ENCODE assay signal across 10 cellular contexts in the genomic region with DNA sequence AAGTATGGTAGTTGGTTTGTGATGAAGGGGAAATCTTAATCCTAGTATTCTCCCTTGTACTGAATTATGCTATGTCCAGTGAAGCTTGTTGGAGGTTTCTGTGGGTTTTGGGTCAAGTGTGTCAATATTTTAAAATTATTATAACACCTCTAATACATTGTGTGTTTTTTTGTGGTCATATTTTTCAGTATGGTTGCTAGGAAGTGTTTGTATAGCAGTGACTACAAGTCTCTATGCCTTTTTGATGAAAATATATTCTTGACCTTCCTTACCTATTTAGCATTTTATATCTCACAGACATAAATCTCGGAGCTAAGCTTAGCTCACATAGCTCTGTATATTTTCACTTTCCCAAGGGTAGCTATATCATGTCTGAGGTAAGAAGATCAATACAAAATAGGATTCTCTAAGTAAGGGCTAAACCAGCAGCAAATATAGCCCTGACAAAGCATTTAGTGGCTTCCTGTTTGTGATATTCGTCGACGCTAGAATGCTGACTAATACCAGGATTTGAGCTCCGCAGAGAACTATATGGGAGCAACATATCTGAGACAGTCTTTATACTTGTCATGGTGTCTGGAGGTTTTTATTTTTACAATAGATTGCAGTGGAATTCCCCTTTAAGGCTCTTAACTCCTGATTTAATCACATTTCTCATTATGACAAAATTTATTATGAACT.
DNase-seq lines count a peak whose midpoint lies in the region; ATAC-seq and TF ChIP-seq lines count a peak whose summit lies in the region.
"Had no signal": no experiment of that assay in that cellular context is flagged by ENCODE, and none has a peak within 500 bp of the region (broad histone marks: within the 10 kb centered on the region; RNA-seq: fewer than 3 reads in every experiment).

No MANE protein-coding gene starts in this region.

- in situ Hi-C loops in brain microvascular endothelial cell (cut with HindIII; ENCODE audit: low pct_ligation_motif_present, low sequenced_read_pairs): no loop called here

- H3K4me3 ChIP-seq in brain microvascular endothelial cell (ENCODE audit: low read depth, low read length): no peak overlapping the region
- H3K4me3 ChIP-seq: breast epithelium had no signal

- TF ChIP-seq CTCF in brain microvascular endothelial cell (IDR thresholded peaks at IDR 0.05; ENCODE audit: low read depth, low read length, missing control alignments): no peak

- peak overlapping the region; percentile 40 for H3K27ac ChIP-seq in brain microvascular endothelial cell
- H3K27ac ChIP-seq: breast epithelium had no signal

- H3K27me3 ChIP-seq in brain microvascular endothelial cell (replicated peaks): no peaks in the 10 kb centered on the region
- H3K27me3 ChIP-seq: breast epithelium had no signal

- ATAC-seq in GM18517 (IDR thresholded peaks at IDR 0.05; ENCODE audit: unreplicated experiment) (peak; percentile 98), GM21526 (IDR thresholded peaks at IDR 0.05; ENCODE audit: low FRiP score, unreplicated experiment) (peak; percentile 100), HG03342 (IDR thresholded peaks at IDR 0.05; ENCODE audit: unreplicated experiment) (peak; percentile 99)

- H3K36me3 ChIP-seq in brain microvascular endothelial cell (replicated peaks): no peaks in the 10 kb centered on the region
- H3K36me3 ChIP-seq: breast epithelium had no signal

- DNase-seq in brain microvascular endothelial cell: peak; percentile 68
- no peak for DNase-seq in central memory CD4-positive, alpha-beta T cell
- DNase-seq in GDM1 (lab: John Stamatoyannopoulos, UW): no peak
- no peak for DNase-seq in HT-29 (ENCODE audit: low spot score)
- DNase-seq in AG08395 (ENCODE audit: low spot score): no peak
- DNase-seq: NCI-H187 treated with DMSO at 0.1 percent for 48 hours had no signal
